ENCODE assay signal across 1 cellular context in the genomic region with DNA sequence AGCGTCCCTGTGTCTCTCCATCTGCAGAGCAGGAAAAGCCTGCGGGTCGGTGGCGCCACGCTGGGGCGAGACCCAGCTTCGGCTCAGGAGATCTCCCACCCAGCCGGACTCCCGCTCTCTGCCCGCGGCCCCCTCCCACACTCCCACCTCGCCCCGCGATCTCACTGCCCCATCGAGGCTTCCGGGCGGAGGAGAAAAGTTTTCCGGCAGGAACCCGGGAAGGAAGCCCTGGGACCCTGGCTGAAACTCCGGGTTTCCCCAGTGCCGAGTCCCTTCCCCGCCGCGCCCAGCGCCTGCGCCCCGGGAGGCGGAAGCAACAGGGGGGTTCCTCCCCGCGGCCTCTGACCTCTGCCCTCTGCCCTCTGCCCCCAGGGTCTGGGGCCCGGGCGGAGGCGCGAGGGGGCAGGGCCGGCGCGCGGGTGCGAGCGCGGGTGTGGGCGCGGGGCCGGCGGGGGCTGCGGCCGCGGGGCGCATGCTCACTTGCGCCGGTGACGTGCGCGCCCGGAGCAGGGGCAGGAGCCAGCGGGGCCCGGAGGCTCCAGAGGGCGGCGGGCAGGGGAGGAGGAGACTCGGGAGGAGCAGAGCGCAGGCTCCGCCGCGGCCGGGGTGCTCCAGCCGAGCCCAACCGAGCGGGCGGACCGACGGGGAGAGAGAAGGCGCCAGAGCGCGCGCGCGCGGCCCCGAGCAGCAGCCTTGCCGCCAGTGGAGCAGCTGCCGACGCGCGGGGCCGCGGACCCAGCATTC.
TF ChIP-seq lines count a peak whose summit lies in the region.

ATP11A (plus strand) TSS at position 541 of the 744 bp plus-strand sequence. CDS start 379 bp downstream, outside the sequence.

TF ChIP-seq in GM12878, 131 proteins besides CTCF, POLR2A, EP300 and RAD21 (continued from another document):
- TF ChIP-seq, protein P1, sequence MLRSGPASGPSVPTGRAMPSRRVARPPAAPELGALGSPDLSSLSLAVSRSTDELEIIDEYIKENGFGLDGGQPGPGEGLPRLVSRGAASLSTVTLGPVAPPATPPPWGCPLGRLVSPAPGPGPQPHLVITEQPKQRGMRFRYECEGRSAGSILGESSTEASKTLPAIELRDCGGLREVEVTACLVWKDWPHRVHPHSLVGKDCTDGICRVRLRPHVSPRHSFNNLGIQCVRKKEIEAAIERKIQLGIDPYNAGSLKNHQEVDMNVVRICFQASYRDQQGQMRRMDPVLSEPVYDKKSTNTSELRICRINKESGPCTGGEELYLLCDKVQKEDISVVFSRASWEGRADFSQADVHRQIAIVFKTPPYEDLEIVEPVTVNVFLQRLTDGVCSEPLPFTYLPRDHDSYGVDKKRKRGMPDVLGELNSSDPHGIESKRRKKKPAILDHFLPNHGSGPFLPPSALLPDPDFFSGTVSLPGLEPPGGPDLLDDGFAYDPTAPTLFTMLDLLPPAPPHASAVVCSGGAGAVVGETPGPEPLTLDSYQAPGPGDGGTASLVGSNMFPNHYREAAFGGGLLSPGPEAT (IDR thresholded peaks at IDR 0.05; ENCODE audit: low read depth), result 0 out of 2 replicates have a peak, but pooled peaks have one; percentile 28
- TF ChIP-seq ZBTB40 (IDR thresholded peaks at IDR 0.05; ENCODE audit: borderline replicate concordance) (0 out of 2 replicates have a peak, but pooled peaks have one; percentile 34), IKZF1 (conservative IDR thresholded peaks at IDR 0.05) (peak; percentile 87), NR2C2 (IDR thresholded peaks at IDR 0.05; ENCODE audit: borderline replicate concordance, control insufficient read depth, insufficient read length, low read depth) (peak; percentile 74), NR2C1 (IDR thresholded peaks at IDR 0.05) (peak; percentile 100), ZNF687 (IDR thresholded peaks at IDR 0.05) (peak; percentile 95), CBFB (IDR thresholded peaks at IDR 0.05; ENCODE audit: low read depth) (no peak), BHLHE40 (IDR thresholded peaks at IDR 0.05; ENCODE audit: borderline replicate concordance in 1 of 2, low read depth in 2 of 2, low read length in 1 of 2) (peak in 1 of 2 experiments; percentile 46; a peak in 1 of 4 replicates), JUNB (IDR thresholded peaks at IDR 0.05) (no peak), SPI1 (IDR thresholded peaks at IDR 0.05; ENCODE audit: borderline replicate concordance, insufficient read depth, low read depth, low read length) (no peak), KDM1A (IDR thresholded peaks at IDR 0.05; ENCODE audit: borderline replicate concordance) (no peak), KLF5 (IDR thresholded peaks at IDR 0.05; ENCODE audit: partially characterized antibody) (peak; percentile 40), ZSCAN29 (IDR thresholded peaks at IDR 0.05) (peak; percentile 48; the same call in 1 of the 2 replicates), MEF2A (IDR thresholded peaks at IDR 0.05; ENCODE audit: insufficient read depth, low read depth, low read length) (no peak), SREBF1 (IDR thresholded peaks at IDR 0.05; ENCODE audit: low read length) (peak; percentile 70), NR2F1 (conservative IDR thresholded peaks at IDR 0.05) (peak; percentile 100), HDGF (IDR thresholded peaks at IDR 0.05) (0 out of 2 replicates have a peak, but pooled peaks have one; percentile 43), ELK1 (IDR thresholded peaks at IDR 0.05; ENCODE audit: low read depth, low read length) (0 out of 2 replicates have a peak, but pooled peaks have one; percentile 29), TAF1 (IDR thresholded peaks at IDR 0.05; ENCODE audit: borderline replicate concordance, low read depth, low read length) (peak; percentile 46; the same call in 1 of the 2 replicates), EGR1 (IDR thresholded peaks at IDR 0.05; ENCODE audit: borderline replicate concordance in 1 of 2, low read depth in 2 of 2, low read length in 2 of 2) (0 out of 3 replicates have a peak, but pooled peaks of 1 of the 2 experiments have one; percentile 44), IKZF2 (IDR thresholded peaks at IDR 0.05) (peak; percentile 41 to 57; a peak in 2 of 4 replicates), TBL1XR1 (IDR thresholded peaks at IDR 0.05; ENCODE audit: low read depth, low read length) (peak; percentile 85), MTA2 (IDR thresholded peaks at IDR 0.05; ENCODE audit: low read depth) (peak; percentile 83), EED (IDR thresholded peaks at IDR 0.05; ENCODE audit: low read depth) (no peak), SIN3A (IDR thresholded peaks at IDR 0.05; ENCODE audit: low read depth, low read length) (peak; percentile 34; the same call in 1 of the 2 replicates), GATAD2B (conservative IDR thresholded peaks at IDR 0.05; ENCODE audit: low read depth) (peak; percentile 88), NRF1 (conservative IDR thresholded peaks at IDR 0.05; ENCODE audit: low read depth, low read length) (peak; percentile 32; the same call in 1 of the 2 replicates), MTA3 (IDR thresholded peaks at IDR 0.05; ENCODE audit: borderline replicate concordance, low read length) (no peak)
- TF ChIP-seq, protein P2, sequence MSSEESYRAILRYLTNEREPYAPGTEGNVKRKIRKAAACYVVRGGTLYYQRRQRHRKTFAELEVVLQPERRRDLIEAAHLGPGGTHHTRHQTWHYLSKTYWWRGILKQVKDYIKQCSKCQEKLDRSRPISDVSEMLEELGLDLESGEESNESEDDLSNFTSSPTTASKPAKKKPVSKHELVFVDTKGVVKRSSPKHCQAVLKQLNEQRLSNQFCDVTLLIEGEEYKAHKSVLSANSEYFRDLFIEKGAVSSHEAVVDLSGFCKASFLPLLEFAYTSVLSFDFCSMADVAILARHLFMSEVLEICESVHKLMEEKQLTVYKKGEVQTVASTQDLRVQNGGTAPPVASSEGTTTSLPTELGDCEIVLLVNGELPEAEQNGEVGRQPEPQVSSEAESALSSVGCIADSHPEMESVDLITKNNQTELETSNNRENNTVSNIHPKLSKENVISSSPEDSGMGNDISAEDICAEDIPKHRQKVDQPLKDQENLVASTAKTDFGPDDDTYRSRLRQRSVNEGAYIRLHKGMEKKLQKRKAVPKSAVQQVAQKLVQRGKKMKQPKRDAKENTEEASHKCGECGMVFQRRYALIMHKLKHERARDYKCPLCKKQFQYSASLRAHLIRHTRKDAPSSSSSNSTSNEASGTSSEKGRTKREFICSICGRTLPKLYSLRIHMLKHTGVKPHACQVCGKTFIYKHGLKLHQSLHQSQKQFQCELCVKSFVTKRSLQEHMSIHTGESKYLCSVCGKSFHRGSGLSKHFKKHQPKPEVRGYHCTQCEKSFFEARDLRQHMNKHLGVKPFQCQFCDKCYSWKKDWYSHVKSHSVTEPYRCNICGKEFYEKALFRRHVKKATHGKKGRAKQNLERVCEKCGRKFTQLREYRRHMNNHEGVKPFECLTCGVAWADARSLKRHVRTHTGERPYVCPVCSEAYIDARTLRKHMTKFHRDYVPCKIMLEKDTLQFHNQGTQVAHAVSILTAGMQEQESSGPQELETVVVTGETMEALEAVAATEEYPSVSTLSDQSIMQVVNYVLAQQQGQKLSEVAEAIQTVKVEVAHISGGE (CRISPR knock-in tag; IDR thresholded peaks at IDR 0.05), result 0 out of 2 replicates have a peak, but pooled peaks have one; percentile 33
- TF ChIP-seq, protein P3, sequence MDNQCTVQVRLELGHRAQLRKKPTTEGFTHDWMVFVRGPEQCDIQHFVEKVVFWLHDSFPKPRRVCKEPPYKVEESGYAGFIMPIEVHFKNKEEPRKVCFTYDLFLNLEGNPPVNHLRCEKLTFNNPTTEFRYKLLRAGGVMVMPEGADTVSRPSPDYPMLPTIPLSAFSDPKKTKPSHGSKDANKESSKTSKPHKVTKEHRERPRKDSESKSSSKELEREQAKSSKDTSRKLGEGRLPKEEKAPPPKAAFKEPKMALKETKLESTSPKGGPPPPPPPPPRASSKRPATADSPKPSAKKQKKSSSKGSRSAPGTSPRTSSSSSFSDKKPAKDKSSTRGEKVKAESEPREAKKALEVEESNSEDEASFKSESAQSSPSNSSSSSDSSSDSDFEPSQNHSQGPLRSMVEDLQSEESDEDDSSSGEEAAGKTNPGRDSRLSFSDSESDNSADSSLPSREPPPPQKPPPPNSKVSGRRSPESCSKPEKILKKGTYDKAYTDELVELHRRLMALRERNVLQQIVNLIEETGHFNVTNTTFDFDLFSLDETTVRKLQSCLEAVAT (IDR thresholded peaks at IDR 0.05), result 0 out of 2 replicates have a peak, but pooled peaks have one; percentile 17
- TF ChIP-seq, protein P4, sequence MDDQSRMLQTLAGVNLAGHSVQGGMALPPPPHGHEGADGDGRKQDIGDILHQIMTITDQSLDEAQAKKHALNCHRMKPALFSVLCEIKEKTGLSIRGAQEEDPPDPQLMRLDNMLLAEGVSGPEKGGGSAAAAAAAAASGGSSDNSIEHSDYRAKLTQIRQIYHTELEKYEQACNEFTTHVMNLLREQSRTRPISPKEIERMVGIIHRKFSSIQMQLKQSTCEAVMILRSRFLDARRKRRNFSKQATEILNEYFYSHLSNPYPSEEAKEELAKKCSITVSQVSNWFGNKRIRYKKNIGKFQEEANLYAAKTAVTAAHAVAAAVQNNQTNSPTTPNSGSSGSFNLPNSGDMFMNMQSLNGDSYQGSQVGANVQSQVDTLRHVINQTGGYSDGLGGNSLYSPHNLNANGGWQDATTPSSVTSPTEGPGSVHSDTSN (IDR thresholded peaks at IDR 0.05; ENCODE audit: insufficient replicate concordance, low read depth, low read length), result no peak
